6 cellular contexts compared by ENCODE assay signal in genomic region chr16:23595246-23595950, GRCh38. TPM values are rescaled to one million over a fixed set of nuclear protein-coding genes. Genes with fewer than 3 reads are reported as not detected.
DNase-seq lines count a peak whose midpoint lies in the region; ATAC-seq, FAIRE-seq and TF ChIP-seq lines count a peak whose summit lies in the region.

No MANE protein-coding gene starts in this region.

- peaks cover 55% of the 10 kb centered on the region for H3K79me2 ChIP-seq in keratinocyte (ENCODE audit: control insufficient read depth, insufficient read depth, low read length)

- H3K27ac ChIP-seq in keratinocyte (ENCODE audit: control insufficient read depth, insufficient read depth, low read length) = peak overlapping the region; percentile 65

- H3K4me1 ChIP-seq in keratinocyte (ENCODE audit: control insufficient read depth, extremely low read depth, insufficient read depth, low read length) = peaks cover 7% of the 10 kb centered on the region

- H3K9me1 ChIP-seq in keratinocyte (ENCODE audit: control insufficient read depth, extremely low read depth, insufficient read depth, low read length) = no peaks in the 10 kb centered on the region

- H3K9me3 ChIP-seq in keratinocyte (ENCODE audit: control insufficient read depth, low read depth, low read length) = no peaks in the 10 kb centered on the region

- TF ChIP-seq CTCF in keratinocyte (optimal IDR thresholded peaks at IDR 0.05 in 1 of 3, IDR thresholded peaks at IDR 0.05 in 1 of 3, conservative IDR thresholded peaks at IDR 0.05 in 1 of 3; ENCODE audit: extremely low read depth in 1 of 3, insufficient read depth in 2 of 3, low read length in 3 of 3) = no peak

- H3K4me3 ChIP-seq in keratinocyte (ENCODE audit: control insufficient read depth in 2 of 3, extremely low read depth in 1 of 3, insufficient read depth in 2 of 3, low read depth in 1 of 3, low read length in 3 of 3) = peak overlapping the region; percentile 95 to 99 (median 96)

- peak overlapping the region; percentile 83 for H2AFZ ChIP-seq in keratinocyte (ENCODE audit: control insufficient read depth, low read length)

- peaks cover 19 to 25% of the 10 kb centered on the region in 2 experiments for H3K36me3 ChIP-seq in keratinocyte (ENCODE audit: control insufficient read depth in 2 of 2, extremely low read depth in 1 of 2, insufficient read depth in 2 of 2, low read length in 2 of 2)

- H3K27me3 ChIP-seq in keratinocyte (ENCODE audit: control insufficient read depth, extremely low read depth, insufficient read depth, low read length) = no peaks in the 10 kb centered on the region

- H4K20me1 ChIP-seq in keratinocyte (ENCODE audit: control insufficient read depth, extremely low read depth, insufficient read depth, low read length) = no peaks in the 10 kb centered on the region

- ATAC-seq in GM18907 (IDR thresholded peaks at IDR 0.05; ENCODE audit: unreplicated experiment) (peak; percentile 7), SK-N-SH treated with all-trans-retinoic acid at 6 μM for 48 hours (peak; percentile 32)

- H3K9ac ChIP-seq in keratinocyte (ENCODE audit: control insufficient read depth, extremely low read depth, insufficient read depth, low read length) = peak overlapping the region; percentile 92

- DNase-seq in keratinocyte (ENCODE audit: low read depth, low spot score) (no peak), EL (no peak), superior temporal gyrus (ENCODE audit: extremely low spot score) (no peak)
- no peak for DNase-seq in NK-92 treated with Interleukin-12 subunit alpha and Interleukin-12 subunit beta, amount 100 ng/mL, for 24 hours (lab: John Stamatoyannopoulos, UW)

- dilution Hi-C loops in keratinocyte (cut with MboI; ENCODE audit: extremely low pct_ligation_motif_present, low sequenced_read_pairs) = no loop called here

- H3K4me2 ChIP-seq in keratinocyte (ENCODE audit: control insufficient read depth, extremely low read depth, insufficient read depth, low read depth, low read length) = peak overlapping the region; percentile 88

- no peak for FAIRE-seq in keratinocyte (lab: Jason Lieb, UNC)

TF ChIP-seq in SK-N-SH treated with all-trans-retinoic acid at 6 μM for 48 hours, 23 proteins besides CTCF, POLR2A, EP300 and RAD21 (continues in another document):
- no peak for TF ChIP-seq PPARA (CRISPR knock-in tag; IDR thresholded peaks at IDR 0.05; ENCODE audit: borderline replicate concordance)
- no peak for TF ChIP-seq ZC3H10 (CRISPR knock-in tag; IDR thresholded peaks at IDR 0.05)
- TF ChIP-seq ARNTL (CRISPR knock-in tag; IDR thresholded peaks at IDR 0.05; ENCODE audit: borderline replicate concordance, low read depth) = no peak
- TF ChIP-seq CREB5 (CRISPR knock-in tag; IDR thresholded peaks at IDR 0.05; ENCODE audit: low read depth) = no peak
- TF ChIP-seq ISL1 (CRISPR knock-in tag; IDR thresholded peaks at IDR 0.05) = no peak
- TF ChIP-seq PATZ1 (CRISPR knock-in tag; IDR thresholded peaks at IDR 0.05; ENCODE audit: borderline replicate concordance) = no peak
- TF ChIP-seq POU6F1 (CRISPR knock-in tag; IDR thresholded peaks at IDR 0.05; ENCODE audit: borderline replicate concordance, low read depth) = no peak
- TF ChIP-seq TCF4 (CRISPR knock-in tag; IDR thresholded peaks at IDR 0.05; ENCODE audit: borderline replicate concordance) = no peak
- no peak for TF ChIP-seq TOX (CRISPR knock-in tag; IDR thresholded peaks at IDR 0.05; ENCODE audit: borderline replicate concordance)
- no peak for TF ChIP-seq ZNF8 (CRISPR knock-in tag; IDR thresholded peaks at IDR 0.05)
- TF ChIP-seq ESRRG (CRISPR knock-in tag; IDR thresholded peaks at IDR 0.05) = no peak
- TF ChIP-seq CSDC2 (CRISPR knock-in tag; IDR thresholded peaks at IDR 0.05) = no peak
- no peak for TF ChIP-seq ZFP3 (CRISPR knock-in tag; IDR thresholded peaks at IDR 0.05)

RNA-seq across cellular contexts. Expression of gene NDUFAB1, which starts 0.7 kb away (rescaled TPM):
- 104 to 202 TPM (median 112 TPM) in 3 replicates for polyA plus RNA-seq in keratinocyte
- 444 TPM for polyA plus RNA-seq in keratinocyte (2011; ENCODE audit: low read depth)
- 127 and 136 TPM in 2 replicates for polyA plus RNA-seq in keratinocyte (2011; cell fraction: cytosol; rRNA removed)
- polyA plus RNA-seq in keratinocyte (2011; cell fraction: nucleus; rRNA removed) = 50.3 and 79.9 TPM in 2 replicates
- 117 and 123 TPM in 2 replicates for polyA plus RNA-seq in keratinocyte (2012; ENCODE audit: low replicate concordance)
- polyA minus RNA-seq in keratinocyte = 10.0 to 29.7 TPM (median 19.7 TPM) in 3 replicates
- 65.4 TPM for polyA minus RNA-seq in keratinocyte (2011; cell fraction: cytosol; rRNA and poly(A)+ RNA removed)
- 13.5 and 15.0 TPM in 2 replicates for polyA minus RNA-seq in keratinocyte (2011; cell fraction: nucleus; rRNA and poly(A)+ RNA removed)

RNA-seq across cellular contexts. Expression of gene UBFD1, which starts 37.9 kb away (rescaled TPM):
- polyA plus RNA-seq in keratinocyte = 27.7 to 39.8 TPM (median 36.3 TPM) in 3 replicates
- polyA plus RNA-seq in keratinocyte (2011; ENCODE audit: low read depth) = 22.1 TPM
- polyA plus RNA-seq in keratinocyte (2011; cell fraction: cytosol; rRNA removed) = 31.0 and 42.5 TPM in 2 replicates
- 42.5 and 51.0 TPM in 2 replicates for polyA plus RNA-seq in keratinocyte (2011; cell fraction: nucleus; rRNA removed)
- 16.1 and 27.8 TPM in 2 replicates for polyA plus RNA-seq in keratinocyte (2012; ENCODE audit: low replicate concordance)
- 26.6 to 35.1 TPM (median 27.8 TPM) in 3 replicates for polyA minus RNA-seq in keratinocyte
- polyA minus RNA-seq in keratinocyte (2011; cell fraction: cytosol; rRNA and poly(A)+ RNA removed) = 29.7 TPM
- polyA minus RNA-seq in keratinocyte (2011; cell fraction: nucleus; rRNA and poly(A)+ RNA removed) = 21.4 and 28.2 TPM in 2 replicates

RNA-seq across cellular contexts. Expression of gene EARS2, which starts 38.2 kb away (rescaled TPM):
- polyA plus RNA-seq in keratinocyte = 32.7 to 44.6 TPM (median 39.5 TPM) in 3 replicates
- 4.9 TPM for polyA plus RNA-seq in keratinocyte (2011; ENCODE audit: low read depth)
- polyA plus RNA-seq in keratinocyte (2011; cell fraction: cytosol; rRNA removed) = 37.8 and 41.7 TPM in 2 replicates
- 40.8 and 58.1 TPM in 2 replicates for polyA plus RNA-seq in keratinocyte (2011; cell fraction: nucleus; rRNA removed)
- polyA plus RNA-seq in keratinocyte (2012; ENCODE audit: low replicate concordance) = 12.9 and 27.4 TPM in 2 replicates
- polyA minus RNA-seq in keratinocyte = 59.5 to 60.3 TPM (median 59.8 TPM) in 3 replicates
- 50.6 TPM for polyA minus RNA-seq in keratinocyte (2011; cell fraction: cytosol; rRNA and poly(A)+ RNA removed)
- 49.1 and 52.7 TPM in 2 replicates for polyA minus RNA-seq in keratinocyte (2011; cell fraction: nucleus; rRNA and poly(A)+ RNA removed)

RNA-seq across cellular contexts. Expression of gene PALB2, which starts 45.7 kb away (rescaled TPM):
- polyA plus RNA-seq in keratinocyte = 11.0 to 18.7 TPM (median 13.1 TPM) in 3 replicates
- 12.6 TPM for polyA plus RNA-seq in keratinocyte (2011; ENCODE audit: low read depth)
- polyA plus RNA-seq in keratinocyte (2011; cell fraction: cytosol; rRNA removed) = 8.6 and 13.8 TPM in 2 replicates
- 20.4 and 23.1 TPM in 2 replicates for polyA plus RNA-seq in keratinocyte (2011; cell fraction: nucleus; rRNA removed)
- 9.5 and 11.9 TPM in 2 replicates for polyA plus RNA-seq in keratinocyte (2012; ENCODE audit: low replicate concordance)
- polyA minus RNA-seq in keratinocyte = 6.6 to 16.0 TPM (median 12.5 TPM) in 3 replicates
- polyA minus RNA-seq in keratinocyte (2011; cell fraction: cytosol; rRNA and poly(A)+ RNA removed) = 7.3 TPM
- 9.1 and 14.2 TPM in 2 replicates for polyA minus RNA-seq in keratinocyte (2011; cell fraction: nucleus; rRNA and poly(A)+ RNA removed)

RNA-seq across cellular contexts. Expression of gene DCTN5, which starts 45.9 kb away (rescaled TPM):
- 78.7 to 107 TPM (median 105 TPM) in 3 replicates for polyA plus RNA-seq in keratinocyte
- polyA plus RNA-seq in keratinocyte (2011; ENCODE audit: low read depth) = 20.2 TPM
- polyA plus RNA-seq in keratinocyte (2011; cell fraction: cytosol; rRNA removed) = 67.2 and 95.9 TPM in 2 replicates
- polyA plus RNA-seq in keratinocyte (2011; cell fraction: nucleus; rRNA removed) = 64.9 and 84.5 TPM in 2 replicates
- 53.0 and 57.8 TPM in 2 replicates for polyA plus RNA-seq in keratinocyte (2012; ENCODE audit: low replicate concordance)
- 55.9 to 151 TPM (median 103 TPM) in 3 replicates for polyA minus RNA-seq in keratinocyte
- 22.4 TPM for polyA minus RNA-seq in keratinocyte (2011; cell fraction: cytosol; rRNA and poly(A)+ RNA removed)
- polyA minus RNA-seq in keratinocyte (2011; cell fraction: nucleus; rRNA and poly(A)+ RNA removed) = 35.0 and 83.4 TPM in 2 replicates
